ENCODE assay signal across 28 cellular contexts in genomic region chr6:36276581-36277536, GRCh38. TPM values are rescaled to one million over a fixed set of nuclear protein-coding genes. Genes with fewer than 3 reads are reported as not detected.
"Had no signal": no experiment of that assay in that cellular context is flagged by ENCODE, and none has a peak within 500 bp of the region (broad histone marks: within the 10 kb centered on the region; RNA-seq: fewer than 3 reads in every experiment).

No MANE protein-coding gene starts in this region.

- H3K27me3 ChIP-seq: breast epithelium had no signal

- H3K9me3 ChIP-seq: breast epithelium had no signal

- H3K36me3 ChIP-seq: breast epithelium had no signal

- H3K27ac ChIP-seq: breast epithelium, SK-N-MC had no signal

- H3K4me3 ChIP-seq: breast epithelium, SK-N-MC had no signal

- DNase-seq: activated B cell treated with CpG ODN at 0.5 μM for 24 hours; activated CD4-positive, alpha-beta T cell treated with anti-CD3 and anti-CD28 coated beads for 1 hour; activated CD4-positive, alpha-beta T cell treated with anti-CD3 and anti-CD28 coated beads, Interleukin-2, amount 10 ng/mL, durations not matched to agents 24 days and 14 days; activated CD4-positive, alpha-beta T cell treated with anti-CD3 and anti-CD28 coated beads, Interleukin-2, amount 50 U/mL, for 48 hours; activated CD8-positive, alpha-beta memory T cell treated with anti-CD3 and anti-CD28 coated beads, Interleukin-2, amount 10 ng/mL, durations not matched to agents 7 days and 5 days; activated effector memory CD4-positive, alpha-beta T cell treated with Interleukin-2 at 50 U/mL for 16 hours; activated naive CD4-positive, alpha-beta T cell; activated T-cell treated with anti-CD3 and anti-CD28 coated beads, Interleukin-2, amount 50 U/mL, for 24 hours; aorta; central memory CD4-positive, alpha-beta T cell; MM.1S; NCI-H1105; NCI-H1436; NCI-H187 treated with DMSO at 0.1 percent for 48 hours; NCI-H2171 treated with DMSO at 0.1 percent for 48 hours; NCI-H524 treated with DMSO at 0.1 percent for 48 hours; NCI-H82; SIG-M5; T-cell; T-helper 2 cell; T1000 had no signal

- H3K4me1 ChIP-seq: breast epithelium had no signal

- FAIRE-seq: TTC549 had no signal

RNA-seq across cellular contexts. Expression of gene PNPLA1, which starts 7.0 kb away (rescaled TPM):
- total RNA-seq: activated B cell treated with CpG ODN at 0.5 μM for 24 hours; activated CD4-positive, alpha-beta T cell treated with anti-CD3 and anti-CD28 coated beads, Interleukin-2, amount 10 ng/mL, durations not matched to agents 24 days and 14 days; activated CD8-positive, alpha-beta memory T cell treated with anti-CD3 and anti-CD28 coated beads, Interleukin-2, amount 10 ng/mL, durations not matched to agents 7 days and 5 days; activated T-helper 1 cell treated with anti-CD3 and anti-CD28 coated beads, Interleukin-12 subunit alpha, Interleukin-12 subunit beta, Interleukin-2, Interleukin-4 antibody, amounts not matched to agents 30 ng/mL and 10 ng/mL and 1 ng/mL, durations not matched to agents 14 hours and 24 hours and 36 hours; breast epithelium; chondrocyte; OCI-LY7; RPMI7951 had no signal

RNA-seq across cellular contexts. Expression of gene BNIP5, which starts 59.8 kb away (rescaled TPM):
- total RNA-seq: activated CD4-positive, alpha-beta T cell treated with anti-CD3 and anti-CD28 coated beads, Interleukin-2, amount 10 ng/mL, durations not matched to agents 24 days and 14 days; activated CD8-positive, alpha-beta memory T cell treated with anti-CD3 and anti-CD28 coated beads, Interleukin-2, amount 10 ng/mL, durations not matched to agents 7 days and 5 days; activated T-helper 1 cell treated with anti-CD3 and anti-CD28 coated beads, Interleukin-12 subunit alpha, Interleukin-12 subunit beta, Interleukin-2, Interleukin-4 antibody, amounts not matched to agents 30 ng/mL and 10 ng/mL and 1 ng/mL, durations not matched to agents 14 hours and 24 hours and 36 hours; aorta; chondrocyte; OCI-LY7; RPMI7951 had no signal
